In genomic region chr12:3658327-3659163, GRCh38 we compare ENCODE assay signal across 8 cellular contexts.
DNase-seq lines count a peak whose midpoint lies in the region; ATAC-seq and TF ChIP-seq lines count a peak whose summit lies in the region.

No MANE protein-coding gene starts in this region.

- ATAC-seq in activated CD4-positive, CD25-positive, alpha-beta regulatory T cell treated with anti-CD3 and anti-CD28 coated beads, Interleukin-2, amount 50 U/mL, for 24 hours: no peak

- DNase-seq in COLO668 (lab: John Stamatoyannopoulos, UW; ENCODE audit: unreplicated experiment) (peak; percentile 9), HuH-7.5 (ENCODE audit: low spot score) (peak; percentile 21), activated T-cell treated with anti-CD3 and anti-CD28 coated beads for 48 hours (ENCODE audit: low read depth) (peak; percentile 10), iPS-NIHi11 (ENCODE audit: low spot score) (peak; percentile 78), NCI-H2029 (lab: John Stamatoyannopoulos, UW) (no peak), NCI-H1092 treated with DMSO at 0.1 percent for 48 hours (lab: John Stamatoyannopoulos, UW) (no peak), esophagus squamous epithelium (lab: John Stamatoyannopoulos, UW) (no peak)

- TF ChIP-seq POLR2A in esophagus squamous epithelium (IDR thresholded peaks at IDR 0.05): no peak

- peak in 3 of 6 experiments; percentile 13 to 26 (median 23) for TF ChIP-seq CTCF in esophagus squamous epithelium (IDR thresholded peaks at IDR 0.05)

- intact Hi-C loops in esophagus squamous epithelium (cut with DNase I): no loop called here

- no peaks in the 10 kb centered on the region for H3K27me3 ChIP-seq in esophagus squamous epithelium

- no peaks in the 10 kb centered on the region for H3K9me3 ChIP-seq in esophagus squamous epithelium

- WGBS in esophagus squamous epithelium, 2 donors: 57 to 77% methylated on average over 9 to 10 of the region's 13 CpGs

- no peak overlapping the region for H3K27ac ChIP-seq in esophagus squamous epithelium

- peaks cover 0 to 10% (median 0%) of the 10 kb centered on the region in 3 donors for H3K36me3 ChIP-seq in esophagus squamous epithelium

- H3K4me1 ChIP-seq in esophagus squamous epithelium: no peaks in the 10 kb centered on the region

- no peak overlapping the region for H3K4me3 ChIP-seq in esophagus squamous epithelium

Comparison
In these comparisons a context has a peak if more than half of its experiments do, and no peak if none do; other contexts are left out.
1. DNase-seq: peak in COLO668 (single experiment), HuH-7.5 (single experiment), activated T-cell treated with anti-CD3 and anti-CD28 coated beads for 48 hours (single experiment) and iPS-NIHi11 (single experiment); none in NCI-H2029 (single experiment), NCI-H1092 treated with DMSO at 0.1 percent for 48 hours (single experiment) and esophagus squamous epithelium (single experiment).